8 cellular contexts compared by ENCODE assay signal in genomic region chr21:44337941-44338895, GRCh38. TPM values are rescaled to one million over a fixed set of nuclear protein-coding genes. Genes with fewer than 3 reads are reported as not detected.
DNase-seq lines count a peak whose midpoint lies in the region; FAIRE-seq and TF ChIP-seq lines count a peak whose summit lies in the region.

No MANE protein-coding gene starts in this region.

- TF ChIP-seq CTCF in BE2C (IDR thresholded peaks at IDR 0.05; ENCODE audit: low read depth, low read length): peak; percentile 56
- TF ChIP-seq CTCF in cardiac muscle cell (IDR thresholded peaks at IDR 0.05; ENCODE audit: low read depth, low read length): peak; percentile 37
- peak; percentile 58 for TF ChIP-seq CTCF in osteocyte (IDR thresholded peaks at IDR 0.05)
- TF ChIP-seq CTCF in GM10266 (IDR thresholded peaks at IDR 0.05; ENCODE audit: control insufficient read depth, insufficient read depth, low read depth, missing control alignments): no peak

- no peaks in the 10 kb centered on the region for H3K36me3 ChIP-seq in BE2C
- no peaks in the 10 kb centered on the region for H3K36me3 ChIP-seq in cardiac muscle cell

- no peaks in the 10 kb centered on the region for H3K27me3 Mint-ChIP-seq in osteocyte (ENCODE audit: unreplicated experiment)

- H3K4me1 ChIP-seq in BE2C (peaks cover 5% of the 10 kb centered on the region), cardiac muscle cell (ENCODE audit: low read depth) (peaks cover 4% of the 10 kb centered on the region)

- H3K4me3 Mint-ChIP-seq in osteocyte (ENCODE audit: unreplicated experiment): peak overlapping the region; percentile 72

- peak overlapping the region; percentile 70 for H3K27ac ChIP-seq in angular gyrus (ENCODE audit: low read depth, low read length)
- H3K27ac ChIP-seq in cardiac muscle cell: peak overlapping the region; percentile 9

- peaks cover 19% of the 10 kb centered on the region for H3K4me1 Mint-ChIP-seq in osteocyte (ENCODE audit: unreplicated experiment)

- TF ChIP-seq POLR2A in H54 (IDR thresholded peaks at IDR 0.05; ENCODE audit: low read depth, low read length): no peak
- TF ChIP-seq POLR2A in GM12892 (IDR thresholded peaks at IDR 0.05; ENCODE audit: low read depth, low read length): no peak

- H3K9me3 ChIP-seq in BE2C (no peaks in the 10 kb centered on the region), cardiac muscle cell (ENCODE audit: low read depth) (no peaks in the 10 kb centered on the region)

- H3K27ac Mint-ChIP-seq in osteocyte (ENCODE audit: unreplicated experiment): peak overlapping the region; percentile 73

- no peaks in the 10 kb centered on the region for H3K36me3 Mint-ChIP-seq in osteocyte (ENCODE audit: unreplicated experiment)

- no peaks in the 10 kb centered on the region for H3K9me3 Mint-ChIP-seq in osteocyte (ENCODE audit: unreplicated experiment)

- FAIRE-seq in H54 (lab: Jason Lieb, UNC) (no peak), GM12892 (lab: Jason Lieb, UNC) (no peak)

- no peaks in the 10 kb centered on the region for H3K27me3 ChIP-seq in BE2C
- H3K27me3 ChIP-seq in cardiac muscle cell: no peaks in the 10 kb centered on the region

- DNase-seq in BE2C (peak; percentile 69), H54 (ENCODE audit: insufficient read length, low spot score) (peak; percentile 86), NCI-H82 treated with DMSO at 0.1 percent for 48 hours (lab: John Stamatoyannopoulos, UW; ENCODE audit: unreplicated experiment) (peak; percentile 20), cardiac muscle cell (ENCODE audit: low read depth in 1 of 2, low spot score in 1 of 2) (peak; percentile 56 to 76), osteocyte (ENCODE audit: extremely low spot score, unreplicated experiment) (no peak), GM10266 (ENCODE audit: extremely low spot score) (no peak), GM12892 (ENCODE audit: insufficient read length) (no peak)

- H3K4me3 ChIP-seq in BE2C (ENCODE audit: low read depth, low read length): peak overlapping the region; percentile 55
- H3K4me3 ChIP-seq in cardiac muscle cell: peak overlapping the region; percentile 27

RNA-seq across cellular contexts. Expression of gene CFAP410, which starts 1.0 kb away (rescaled TPM):
- 36.7 TPM for polyA plus RNA-seq in BE2C (2012; ENCODE audit: insufficient read depth, insufficient read length, low read depth)
- total RNA-seq in cardiac muscle cell: 40.9 and 46.7 TPM in 2 replicates
- 34.0 and 37.1 TPM in 2 replicates for polyA plus RNA-seq in cardiac muscle cell
- total RNA-seq in osteocyte: 23.0 and 23.4 TPM in 2 replicates
- polyA plus RNA-seq in GM12892 (2012; ENCODE audit: missing spikeins): 4.7 TPM

RNA-seq across cellular contexts. Expression of gene TRPM2, which starts 15.2 kb away (rescaled TPM):
- polyA plus RNA-seq in BE2C (2012; ENCODE audit: insufficient read depth, insufficient read length, low read depth): 2.5 TPM
- total RNA-seq in cardiac muscle cell (not detected in 2 replicates), osteocyte (not detected in 2 replicates)
- not detected in 2 replicates for polyA plus RNA-seq in cardiac muscle cell
- 1.8 TPM for polyA plus RNA-seq in GM12892 (2012; ENCODE audit: missing spikeins)

RNA-seq across cellular contexts. Expression of gene PFKL, which starts 38.4 kb away (rescaled TPM):
- 23.2 TPM for polyA plus RNA-seq in BE2C (2012; ENCODE audit: insufficient read depth, insufficient read length, low read depth)
- total RNA-seq in cardiac muscle cell (197 and 213 TPM in 2 replicates), osteocyte (138 and 143 TPM in 2 replicates)
- polyA plus RNA-seq in cardiac muscle cell: 204 and 281 TPM in 2 replicates
- polyA plus RNA-seq in GM12892 (2012; ENCODE audit: missing spikeins): 83.1 TPM

RNA-seq across cellular contexts. Expression of gene AIRE, which starts 52.5 kb away (rescaled TPM):
- not detected for polyA plus RNA-seq in BE2C (2012; ENCODE audit: insufficient read depth, insufficient read length, low read depth)
- total RNA-seq in cardiac muscle cell: 0.45 TPM in 1 of 2 replicates, not detected in the other
- polyA plus RNA-seq in cardiac muscle cell: not detected in 2 replicates
- total RNA-seq in osteocyte: not detected in 2 replicates
- polyA plus RNA-seq in GM12892 (2012; ENCODE audit: missing spikeins): 0.11 TPM

Comparison
In these comparisons a context has a peak if more than half of its experiments do, and no peak if none do; other contexts are left out.
1. DNase-seq: peak in BE2C (single experiment), H54 (single experiment), NCI-H82 treated with DMSO at 0.1 percent for 48 hours (single experiment) and cardiac muscle cell (2 of 2); none in osteocyte (single experiment), GM10266 (single experiment) and GM12892 (single experiment).